ENCODE assay signal across 8 cellular contexts in genomic region chr1:159211331-159212136, GRCh38. TPM values are rescaled to one million over a fixed set of nuclear protein-coding genes. Genes with fewer than 3 reads are reported as not detected.
DNase-seq lines count a peak whose midpoint lies in the region; ATAC-seq and TF ChIP-seq lines count a peak whose summit lies in the region.

No MANE protein-coding gene starts in this region.

- TF ChIP-seq CTCF in A673 (conservative IDR thresholded peaks at IDR 0.05; ENCODE audit: low read depth, low read length), result peak; percentile 96
- peak; percentile 91 for TF ChIP-seq CTCF in GM10266 (IDR thresholded peaks at IDR 0.05; ENCODE audit: control insufficient read depth, insufficient read depth, low read depth, missing control alignments)
- TF ChIP-seq CTCF in foreskin keratinocyte (conservative IDR thresholded peaks at IDR 0.05), result peak; percentile 80
- TF ChIP-seq CTCF in sigmoid colon (IDR thresholded peaks at IDR 0.05), result peak in 3 of 4 experiments; percentile 46 to 76 (median 50)

- WGBS in sigmoid colon, 2 donors, result 37 to 39% methylated on average over 11 of the region's 11 CpGs

- no TSS peak for BruUV-seq in A673 (replicated peaks; lab: Mats Ljungman, UMichigan)

- H3K36me3 ChIP-seq in A673 (ENCODE audit: insufficient read depth, low read length, poor library complexity, severe bottlenecking), result no peaks in the 10 kb centered on the region
- H3K36me3 ChIP-seq in sigmoid colon, result no peaks in the 10 kb centered on the region

- TF ChIP-seq EP300 in sigmoid colon (IDR thresholded peaks at IDR 0.05), result no peak

- H3K27me3 ChIP-seq in A673 (replicated peaks; ENCODE audit: insufficient read depth, low read depth, low read length, poor library complexity) (peaks cover 60% of the 10 kb centered on the region), foreskin keratinocyte (peaks cover 17% of the 10 kb centered on the region), sigmoid colon (peaks cover 0 to 56% (median 6%) of the 10 kb centered on the region in 3 donors)

- DNase-seq in A673 (ENCODE audit: low spot score) (peak; percentile 43), GM10266 (ENCODE audit: extremely low spot score) (peak; percentile 33), NCI-H345 treated with DMSO at 0.1 percent for 48 hours (lab: John Stamatoyannopoulos, UW; ENCODE audit: unreplicated experiment) (peak; percentile 8), activated T-cell treated with anti-CD3 and anti-CD28 coated beads for 24 hours (ENCODE audit: low read depth) (peak; percentile 40), foreskin keratinocyte (no peak), sigmoid colon (no peak)

- intact Hi-C loops in A673 (cut with micrococcal nuclease; ENCODE audit: unreplicated experiment) (loop anchor here (1.0 to 10.0 kb wide), 3 partner anchors 50 to 793 kb away; no protein-coding TSS in a partner anchor), sigmoid colon (cut with DNase I) (no loop called here)

- H3K27ac ChIP-seq in A673 (ENCODE audit: low read depth, low read length, poor library complexity, severe bottlenecking), result no peak overlapping the region
- no peak overlapping the region for H3K27ac ChIP-seq in foreskin keratinocyte
- H3K27ac ChIP-seq in sigmoid colon, result peak overlapping the region in 1 of 4 donors; percentile 25

- peak; percentile 26 for ATAC-seq in foreskin keratinocyte
- ATAC-seq in GM18519 (IDR thresholded peaks at IDR 0.05; ENCODE audit: low FRiP score, unreplicated experiment), result no peak
- no peak for ATAC-seq in HG02981 (IDR thresholded peaks at IDR 0.05; ENCODE audit: unreplicated experiment)

- CTCF ChIA-PET in A673 (lab: Charles Lee), result interaction anchor here (0.6 kb wide), 2 partner anchors 9 to 75 kb away, joined by 3 to 7 read pairs; no protein-coding TSS in a partner anchor

- H3K4me3 ChIP-seq in A673 (ENCODE audit: low read depth, low read length, poor library complexity, severe bottlenecking), result no peak overlapping the region
- no peak overlapping the region for H3K4me3 ChIP-seq in sigmoid colon

- TF ChIP-seq POLR2A in sigmoid colon (IDR thresholded peaks at IDR 0.05), result no peak

- POLR2A ChIA-PET in A673 (lab: Charles Lee; ENCODE audit: low non-redundant PET), result no interaction called here

- H3K9me3 ChIP-seq in A673 (ENCODE audit: low read depth, low read length, poor library complexity, severe bottlenecking) (no peaks in the 10 kb centered on the region), sigmoid colon (no peaks in the 10 kb centered on the region)

- no peaks in the 10 kb centered on the region for H3K4me1 ChIP-seq in A673 (ENCODE audit: insufficient read depth, low read length, poor library complexity, severe bottlenecking)
- no peaks in the 10 kb centered on the region for H3K4me1 ChIP-seq in foreskin keratinocyte
- peaks cover 0 to 12% (median 4%) of the 10 kb centered on the region in 4 donors for H3K4me1 ChIP-seq in sigmoid colon

RNA-seq across cellular contexts. Expression of gene ACKR1, which starts 6.9 kb away (rescaled TPM):
- total RNA-seq in A673 (2021), result not detected in 2 replicates
- total RNA-seq in foreskin keratinocyte, result not detected in 2 replicates
- polyA plus RNA-seq in foreskin keratinocyte, result not detected in 2 replicates
- 10 to 100 TPM; 22.4 to 74.9 (median 34.1) TPM for total RNA-seq in sigmoid colon
- polyA plus RNA-seq in sigmoid colon, result 10 to 100 TPM in 1 of 3 donors, 1 to 10 TPM in 2; 3.2 to 38.8 (median 9.0) TPM

RNA-seq across cellular contexts. Expression of gene CADM3, which starts 40.1 kb away (rescaled TPM):
- total RNA-seq in A673 (2021), result not detected in 2 replicates
- not detected in 2 replicates for total RNA-seq in foreskin keratinocyte
- polyA plus RNA-seq in foreskin keratinocyte, result not detected in 2 replicates
- 10 to 100 TPM in 3 of 4 donors, 1 to 10 TPM in 1; 8.7 to 21.0 (median 13.1) TPM for total RNA-seq in sigmoid colon
- polyA plus RNA-seq in sigmoid colon, result 10 to 100 TPM in 1 of 3 donors, 1 to 10 TPM in 1, under 1 TPM in 1; 0.46 to 11.5 (median 7.2) TPM

Comparison
In these comparisons a context has a peak if more than half of its experiments do, and no peak if none do; other contexts are left out.
1. DNase-seq: peak in A673 (single experiment), GM10266 (single experiment), NCI-H345 treated with DMSO at 0.1 percent for 48 hours (single experiment) and activated T-cell treated with anti-CD3 and anti-CD28 coated beads for 24 hours (single experiment); none in foreskin keratinocyte (0 of 2) and sigmoid colon (single experiment).
2. RNA of gene ACKR1, which starts 6.9 kb away (total RNA-seq): 22.4 to 74.9 TPM in sigmoid colon; not detected in A673 and not detected in foreskin keratinocyte; every median in the first group is over 10 times any median in the second.
3. Peak in every context shown above with its lines, with median percentiles within 50 percentile points of each other: CTCF ChIP-seq.